In genomic region chr12:121239335-121239678, GRCh38 we compare ENCODE assay signal across 1 cellular context.
TF ChIP-seq lines count a peak whose summit lies in the region.

No MANE protein-coding gene starts in this region.

TF ChIP-seq in GM23338, 12 proteins besides CTCF, POLR2A, EP300 and RAD21 (continued from another document):
- TF ChIP-seq REST (IDR thresholded peaks at IDR 0.05; ENCODE audit: unreplicated experiment), result no peak
- TF ChIP-seq ETS1 (IDR thresholded peaks at IDR 0.05), result no peak
- no peak for TF ChIP-seq JUNB (IDR thresholded peaks at IDR 0.05; ENCODE audit: unreplicated experiment)
- TF ChIP-seq POLR2AphosphoS5 (IDR thresholded peaks at IDR 0.05; ENCODE audit: low read depth), result no peak
- no peak for TF ChIP-seq ZNF114 (CRISPR knock-in tag; IDR thresholded peaks at IDR 0.05)
